ENCODE assay signal across 8 cellular contexts in the genomic region with DNA sequence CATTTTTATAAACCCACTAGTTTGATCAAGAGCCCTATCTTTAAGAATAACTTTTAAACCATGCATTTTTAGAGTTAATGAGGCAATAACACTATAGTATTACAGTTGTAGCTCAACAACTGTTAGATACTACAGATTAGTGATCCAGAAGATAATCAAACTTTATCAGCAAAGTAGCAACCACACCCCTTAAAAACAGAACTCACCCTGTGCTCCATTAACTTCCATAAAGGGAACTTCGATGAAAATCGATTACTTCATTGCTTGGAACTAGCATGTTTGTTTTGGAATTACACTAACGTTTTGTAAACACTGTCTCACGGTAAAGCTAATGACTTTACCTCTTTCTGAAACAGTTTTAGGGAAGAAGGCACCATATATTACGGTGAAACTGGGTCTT. TPM values are rescaled to one million over a fixed set of nuclear protein-coding genes. Genes with fewer than 3 reads are reported as not detected.
A peak's percentile ranks its signal among the peaks of the same experiment; 100 is the strongest.
DNase-seq lines count a peak whose midpoint lies in the region; TF ChIP-seq lines count a peak whose summit lies in the region.

No MANE protein-coding gene starts in this region.

- TF ChIP-seq POLR2A in stomach (IDR thresholded peaks at IDR 0.05) = no peak

- peak; percentile 13 for DNase-seq in NCI-H2107 treated with DMSO at 0.1 percent for 48 hours (lab: John Stamatoyannopoulos, UW; ENCODE audit: unreplicated experiment)
- DNase-seq in NCI-H2107 (lab: John Stamatoyannopoulos, UW) = no peak
- no peak for DNase-seq in stomach
- DNase-seq in GOT3 (lab: John Stamatoyannopoulos, UW) = no peak
- DNase-seq in ecto neural progenitor cell (ENCODE audit: low spot score) = no peak
- no peak for DNase-seq in cortex of kidney (lab: John Stamatoyannopoulos, UW)

- TF ChIP-seq CTCF in VCaP (conservative IDR thresholded peaks at IDR 0.05) (no peak), stomach (IDR thresholded peaks at IDR 0.05) (no peak)

- WGBS in stomach, 5 donors = 3 to 7% (median 4%) methylated on average over 5 of the region's 5 CpGs

- H3K9me3 ChIP-seq in iPS-15b (ENCODE audit: control insufficient read depth, insufficient read depth, low read length) (no peaks in the 10 kb centered on the region), stomach (no peaks in the 10 kb centered on the region)

- H3K27me3 ChIP-seq in iPS-15b (ENCODE audit: control insufficient read depth, insufficient read depth, low read length) (peaks cover 29% of the 10 kb centered on the region), stomach (no peaks in the 10 kb centered on the region)

- intact Hi-C loops in stomach (cut with DNase I; ENCODE audit: low total_unique reads) = no loop called here

- H3K4me3 ChIP-seq in iPS-15b (ENCODE audit: low read depth, low read length) (peak overlapping the region; percentile 92), stomach (peak overlapping the region; percentile 74 to 98 (median 90))

- no peak overlapping the region for H3K9ac ChIP-seq in iPS-15b (ENCODE audit: low read depth, low read length)

- H3K36me3 ChIP-seq in iPS-15b (ENCODE audit: control insufficient read depth, insufficient read depth, low read length) (no peaks in the 10 kb centered on the region), stomach (peaks cover 0 to 6% (median 2%) of the 10 kb centered on the region in 4 donors)

- peak overlapping the region; percentile 87 for H3K27ac ChIP-seq in VCaP
- peak overlapping the region in 3 of 5 donors; percentile 88 to 94 (median 91) for H3K27ac ChIP-seq in stomach

- H3K4me1 ChIP-seq in iPS-15b (ENCODE audit: control insufficient read depth, insufficient read depth, low read length) (peaks cover 7% of the 10 kb centered on the region), stomach (peaks cover 11 to 38% (median 28%) of the 10 kb centered on the region in 4 donors)

- TF ChIP-seq EP300 in stomach (IDR thresholded peaks at IDR 0.05) = no peak

RNA-seq across cellular contexts. Expression of a gene that starts 1.4 kb away (rescaled TPM):
- 10 to 100 TPM; 13.2 to 37.7 (median 23.5) TPM for total RNA-seq in stomach
- polyA plus RNA-seq in stomach = 1 to 10 TPM; 2.7 to 5.6 (median 3.2) TPM
